Comparison of ENCODE assay signal across 18 cellular contexts in the genomic region with DNA sequence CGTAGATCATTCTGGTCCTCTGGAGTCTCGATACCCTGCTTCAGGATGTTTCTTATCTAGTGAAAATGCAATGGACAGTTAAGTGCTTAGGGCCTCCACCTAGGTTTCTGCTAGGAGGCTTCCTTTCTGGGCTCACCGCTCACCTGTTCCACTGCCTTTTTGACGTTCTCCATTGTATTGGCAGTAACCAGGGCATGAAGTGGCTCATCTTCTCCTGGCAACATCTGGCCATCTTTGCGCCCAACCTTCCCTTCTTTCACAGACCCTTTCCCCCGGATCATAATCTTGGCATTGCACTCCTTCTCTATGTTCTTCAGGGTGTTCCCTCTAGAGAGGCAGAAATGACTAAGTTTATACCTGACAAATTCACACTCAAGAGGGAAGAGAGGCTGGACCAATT. TPM values are rescaled to one million over a fixed set of nuclear protein-coding genes. Genes with fewer than 3 reads are reported as not detected.
DNase-seq lines count a peak whose midpoint lies in the region; ATAC-seq and TF ChIP-seq lines count a peak whose summit lies in the region.
"Had no signal": no experiment of that assay in that cellular context is flagged by ENCODE, and none has a peak within 500 bp of the region (broad histone marks: within the 10 kb centered on the region; RNA-seq: fewer than 3 reads in every experiment).

No MANE protein-coding gene starts in this region.

- H3K9ac ChIP-seq in endodermal cell (ENCODE audit: extremely low read depth, low read length, poor library complexity, severe bottlenecking), result no peak overlapping the region

- H3K4me1 Mint-ChIP-seq in T-helper 17 cell, result peaks cover 55% of the 10 kb centered on the region
- H3K4me1 Mint-ChIP-seq in endodermal cell, result peaks cover 14% of the 10 kb centered on the region

- ATAC-seq in T-helper 17 cell (no peak), HG03460 (IDR thresholded peaks at IDR 0.05; ENCODE audit: unreplicated experiment) (no peak)

- TF ChIP-seq CTCF in endodermal cell (conservative IDR thresholded peaks at IDR 0.05), result no peak
- TF ChIP-seq CTCF in spleen (IDR thresholded peaks at IDR 0.05 in 8 of 11, conservative IDR thresholded peaks at IDR 0.05 in 3 of 11), result no peak
- no peak for TF ChIP-seq CTCF in GM20000 (IDR thresholded peaks at IDR 0.05; ENCODE audit: extremely low read depth, missing control alignments)

- 94 to 98% methylated on average over 5 to 6 of the region's 6 CpGs for WGBS in endodermal cell (ENCODE audit: insufficient coverage in 1 of 2, insufficient read length in 1 of 2), 2 experiments
- 91 to 97% (median 93%) methylated on average over 6 of the region's 6 CpGs for WGBS in spleen, 5 donors

- H3K27me3 Mint-ChIP-seq in T-helper 17 cell, result no peaks in the 10 kb centered on the region
- no peaks in the 10 kb centered on the region for H3K27me3 Mint-ChIP-seq in endodermal cell (ENCODE audit: insufficient read depth)
- H3K27me3 Mint-ChIP-seq: brain had no signal

- no peak for TF ChIP-seq POLR2A in spleen (IDR thresholded peaks at IDR 0.05)

- no peak overlapping the region for H3K4me3 ChIP-seq in endodermal cell (ENCODE audit: low read length)
- H3K4me3 ChIP-seq in spleen, result no peak overlapping the region

- no peak overlapping the region for H3K27ac ChIP-seq in endodermal cell (ENCODE audit: low read depth, low read length)
- H3K27ac ChIP-seq in spleen, result peak overlapping the region in 3 of 8 donors; percentile 82 to 91 (median 82)

- peaks cover 25% of the 10 kb centered on the region for H3K36me3 Mint-ChIP-seq in T-helper 17 cell (ENCODE audit: low read depth)
- peaks cover 92% of the 10 kb centered on the region for H3K36me3 Mint-ChIP-seq in endodermal cell (ENCODE audit: low read depth)

- intact Hi-C loops in spleen (cut with DNase I; ENCODE audit: low total_unique reads), result no loop called here

- H3K27ac Mint-ChIP-seq in T-helper 17 cell (peak overlapping the region; percentile 91), endodermal cell (peak overlapping the region; percentile 60)

- H3K36me3 ChIP-seq in endodermal cell (ENCODE audit: control insufficient read depth, insufficient read depth, low read length), result peaks cover 91% of the 10 kb centered on the region
- H3K36me3 ChIP-seq in spleen, result peaks cover 11 to 100% (median 98%) of the 10 kb centered on the region in 6 donors

- H3K9me3 Mint-ChIP-seq in endodermal cell, result no peaks in the 10 kb centered on the region
- H3K9me3 Mint-ChIP-seq: brain had no signal

- H3K9me3 ChIP-seq in T-helper 17 cell (ENCODE audit: control insufficient read depth, low read length, poor library complexity, severe bottlenecking), result no peaks in the 10 kb centered on the region
- H3K9me3 ChIP-seq in endodermal cell (ENCODE audit: control insufficient read depth, low read length), result no peaks in the 10 kb centered on the region
- no peaks in the 10 kb centered on the region for H3K9me3 ChIP-seq in spleen

- DNase-seq in activated effector memory CD4-positive, alpha-beta T cell treated with anti-CD3 and anti-CD28 coated beads, Interleukin-2, amount 50 U/mL, for 16 hours, result peak; percentile 45
- DNase-seq in activated effector memory CD4-positive, alpha-beta T cell treated with Interleukin-2 at 50 U/mL for 16 hours, result no peak
- DNase-seq in T-helper 17 cell, result no peak
- DNase-seq in endodermal cell, result no peak
- DNase-seq in spleen, result peak; percentile 28
- no peak for DNase-seq in GM20000 (ENCODE audit: low spot score)
- no peak for DNase-seq in NOMO-1 treated with DMSO at 0.1 percent for 48 hours (lab: John Stamatoyannopoulos, UW; ENCODE audit: unreplicated experiment)
- DNase-seq: activated CD4-positive, alpha-beta T cell treated with anti-CD3 and anti-CD28 coated beads, Interleukin-2, amount 50 U/mL, for 4 hours; Calu3; dermis blood vessel endothelial cell; H7; head of caudate nucleus; NCI-H1436 treated with DMSO at 0.1 percent for 48 hours; SIG-M5; T1000 had no signal

- no peaks in the 10 kb centered on the region for H3K27me3 ChIP-seq in endodermal cell (ENCODE audit: control insufficient read depth, insufficient read depth, low read length, poor library complexity, severe bottlenecking)
- H3K27me3 ChIP-seq in spleen (replicated peaks in 1 of 7), result no peaks in the 10 kb centered on the region

- H3K4me1 ChIP-seq in endodermal cell (ENCODE audit: control insufficient read depth, insufficient read depth, low read length), result peaks cover 7% of the 10 kb centered on the region
- H3K4me1 ChIP-seq in spleen, result peaks cover 61 to 100% (median 90%) of the 10 kb centered on the region in 6 donors

- H3K4me3 Mint-ChIP-seq in T-helper 17 cell, result peak overlapping the region; percentile 89
- H3K4me3 Mint-ChIP-seq in endodermal cell, result no peak overlapping the region
- H3K4me3 Mint-ChIP-seq: brain had no signal

RNA-seq across cellular contexts. Expression of gene SF1, which starts 9.1 kb away (rescaled TPM):
- total RNA-seq in T-helper 17 cell (1,000 to 10,000 TPM; 1,476 to 1,622 TPM), endodermal cell (100 to 1,000 TPM; 331 to 399 TPM), spleen (100 to 1,000 TPM; 359 to 585 (median 458) TPM)
- polyA plus RNA-seq in endodermal cell (2013, experiment 1 of 2), result 250 TPM
- 216 TPM for polyA plus RNA-seq in endodermal cell (2013, experiment 2 of 2)
- polyA plus RNA-seq in spleen, result 100 to 1,000 TPM in 2 of 3 donors, 10 to 100 TPM in 1; 54.2 to 140 (median 121) TPM

RNA-seq across cellular contexts. Expression of gene PYGM, which starts 9.5 kb away (rescaled TPM):
- 10 to 100 TPM; 11.8 to 27.1 TPM for total RNA-seq in T-helper 17 cell
- 1 to 10 TPM; 1.1 to 1.2 TPM for total RNA-seq in endodermal cell
- polyA plus RNA-seq in endodermal cell (2013, experiment 1 of 2), result 2.0 TPM
- polyA plus RNA-seq in endodermal cell (2013, experiment 2 of 2), result 1.3 TPM
- 1 to 10 TPM; 2.7 to 7.2 (median 5.1) TPM for total RNA-seq in spleen
- polyA plus RNA-seq in spleen, result 1 to 10 TPM; 1.7 to 2.4 (median 2.1) TPM

RNA-seq across cellular contexts. Expression of gene RASGRP2, which starts 25.3 kb away (rescaled TPM):
- total RNA-seq in T-helper 17 cell, result 100 to 1,000 TPM; 464 to 502 TPM
- total RNA-seq in endodermal cell, result 1 to 10 TPM in 1 of 2 donors, under 1 TPM in 1; 0.86 to 1.9 TPM
- polyA plus RNA-seq in endodermal cell (2013, experiment 1 of 2), result 5.0 TPM
- 3.8 TPM for polyA plus RNA-seq in endodermal cell (2013, experiment 2 of 2)
- total RNA-seq in spleen, result 100 to 1,000 TPM; 148 to 242 (median 206) TPM
- 100 to 1,000 TPM; 216 to 283 (median 252) TPM for polyA plus RNA-seq in spleen
- total RNA-seq: Calu3, NCI-H460 had no signal

RNA-seq across cellular contexts. Expression of gene MAP4K2, which starts 33.7 kb away (rescaled TPM):
- total RNA-seq in T-helper 17 cell (10 to 100 TPM; 97.8 to 99.2 TPM), endodermal cell (10 to 100 TPM; 24.7 to 32.4 TPM), spleen (100 to 1,000 TPM in 1 of 7 donors, 10 to 100 TPM in 6; 41.5 to 106 (median 57.4) TPM)
- 20.7 TPM for polyA plus RNA-seq in endodermal cell (2013, experiment 1 of 2)
- polyA plus RNA-seq in endodermal cell (2013, experiment 2 of 2), result 18.3 TPM
- polyA plus RNA-seq in spleen, result 10 to 100 TPM; 40.8 to 70.8 (median 63.8) TPM

RNA-seq across cellular contexts. Expression of gene MEN1, which starts 41.1 kb away (rescaled TPM):
- total RNA-seq in T-helper 17 cell (10 to 100 TPM; 25.8 to 27.0 TPM), endodermal cell (10 to 100 TPM; 44.5 to 48.7 TPM), spleen (10 to 100 TPM; 20.1 to 33.6 (median 28.2) TPM)
- polyA plus RNA-seq in endodermal cell (2013, experiment 1 of 2), result 48.7 TPM
- polyA plus RNA-seq in endodermal cell (2013, experiment 2 of 2), result 44.3 TPM
- polyA plus RNA-seq in spleen, result 10 to 100 TPM; 17.8 to 27.6 (median 20.5) TPM

Comparison
In these comparisons a context has a peak if more than half of its experiments do, and no peak if none do; other contexts are left out.
1. DNase-seq: peak in activated effector memory CD4-positive, alpha-beta T cell treated with anti-CD3 and anti-CD28 coated beads, Interleukin-2, amount 50 U/mL, for 16 hours (single experiment) and spleen (single experiment); none in activated effector memory CD4-positive, alpha-beta T cell treated with Interleukin-2 at 50 U/mL for 16 hours (single experiment), T-helper 17 cell (0 of 3), endodermal cell (single experiment), GM20000 (single experiment) and NOMO-1 treated with DMSO at 0.1 percent for 48 hours (single experiment).
2. RNA of gene RASGRP2, which starts 25.3 kb away (total RNA-seq): 464 to 502 TPM in T-helper 17 cell and 148 to 242 TPM in spleen; 0.86 to 1.9 TPM in endodermal cell; every median in the first group is over 10 times any median in the second.